ENCODE assay signal across 18 cellular contexts in the genomic region with DNA sequence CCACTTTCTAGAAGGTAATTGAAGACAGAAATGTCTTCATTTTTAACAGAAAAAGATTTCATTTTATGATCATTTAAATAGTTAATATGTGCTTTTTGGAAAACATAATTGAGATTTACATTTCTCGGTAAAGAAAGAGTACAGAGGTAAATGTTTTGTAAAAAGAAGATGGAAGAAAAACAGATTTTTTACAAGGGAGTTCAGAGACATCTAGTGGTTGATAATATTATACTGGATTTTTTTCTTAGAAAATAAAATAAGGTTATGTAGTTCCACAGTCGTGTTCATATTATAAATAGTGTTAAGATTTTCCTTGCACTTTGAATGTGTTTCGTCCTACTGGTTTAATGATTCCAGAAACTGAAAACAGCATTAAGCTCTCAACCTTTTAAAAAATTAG.
DNase-seq lines count a peak whose midpoint lies in the region; ATAC-seq and TF ChIP-seq lines count a peak whose summit lies in the region.
"Had no signal": no experiment of that assay in that cellular context is flagged by ENCODE, and none has a peak within 500 bp of the region (broad histone marks: within the 10 kb centered on the region; RNA-seq: fewer than 3 reads in every experiment).

No MANE protein-coding gene starts in this region.

- H3K27me3 ChIP-seq in AG04450 (ENCODE audit: control insufficient read depth, insufficient read depth, low read length) (no peaks in the 10 kb centered on the region), kidney epithelial cell (ENCODE audit: control insufficient read depth, insufficient read depth, low read length) (no peaks in the 10 kb centered on the region), gastroesophageal sphincter (no peaks in the 10 kb centered on the region)
- H3K27me3 ChIP-seq: SJSA1, vagina had no signal

- no peak for TF ChIP-seq POLR2A in gastroesophageal sphincter (IDR thresholded peaks at IDR 0.05)

- WGBS in gastroesophageal sphincter (ENCODE audit: low coverage in 1 of 2), 2 donors = 18 to 25% methylated on average over 3 of the region's 3 CpGs

- DNase-seq in AG04450 (ENCODE audit: low read depth, low spot score) (no peak), kidney epithelial cell (ENCODE audit: low read depth) (no peak)
- DNase-seq: activated effector memory CD4-positive, alpha-beta T cell treated with anti-CD3 and anti-CD28 coated beads, Interleukin-2, amount 50 U/mL, for 16 hours; effector CD4-positive, alpha-beta T cell; IMR-90; NCI-H146; right cardiac atrium; stimulated activated CD4-positive, alpha-beta T cell treated with anti-CD3 and anti-CD28 coated beads, Interleukin-4, amount 100 ng/mL, for 4 hours had no signal

- no peak overlapping the region for H3K4me3 ChIP-seq in AG04450 (ENCODE audit: low read depth, low read length)
- no peak overlapping the region for H3K4me3 ChIP-seq in HEK293 (ENCODE audit: low read depth, low read length)
- H3K4me3 ChIP-seq in kidney epithelial cell (ENCODE audit: low read depth, low read length) = no peak overlapping the region
- H3K4me3 ChIP-seq in gastroesophageal sphincter = no peak overlapping the region
- H3K4me3 ChIP-seq: BLaER1 treated with 17β-estradiol and CSF1 and Interleukin-3, amounts not matched to agents 10 nM and 100 nM; SJSA1; vagina had no signal

- ATAC-seq in HG02870 (IDR thresholded peaks at IDR 0.05; ENCODE audit: unreplicated experiment) = no peak
- ATAC-seq in GM19023 (IDR thresholded peaks at IDR 0.05; ENCODE audit: unreplicated experiment) = no peak
- ATAC-seq in gastroesophageal sphincter = no peak
- no peak for ATAC-seq in GM18520 (IDR thresholded peaks at IDR 0.05; ENCODE audit: unreplicated experiment)
- ATAC-seq: right cardiac atrium; stimulated activated effector memory CD8-positive, alpha-beta T cell treated with anti-CD3 and anti-CD28 coated beads, Interleukin-12 subunit alpha, Interleukin-12 subunit beta, amount 100 ng/mL, for 72 hours had no signal

- H3K4me1 ChIP-seq in HEK293 (ENCODE audit: control insufficient read depth, insufficient read depth, low read length) (no peaks in the 10 kb centered on the region), gastroesophageal sphincter (no peaks in the 10 kb centered on the region)
- H3K4me1 ChIP-seq: BLaER1 treated with 17β-estradiol and CSF1 and Interleukin-3, amounts not matched to agents 10 nM and 100 nM; SJSA1; vagina had no signal

- H3K27ac ChIP-seq in AG04450 (ENCODE audit: low read depth, low read length) (no peak overlapping the region), HEK293 (ENCODE audit: extremely low read depth, low read depth, low read length) (no peak overlapping the region), VCaP (no peak overlapping the region), gastroesophageal sphincter (peak overlapping the region in 2 of 4 donors; percentile 8 to 41)
- H3K27ac ChIP-seq: BLaER1 treated with 17β-estradiol and CSF1 and Interleukin-3, amounts not matched to agents 10 nM and 100 nM; SJSA1; vagina had no signal

- no peak for TF ChIP-seq EP300 in gastroesophageal sphincter (IDR thresholded peaks at IDR 0.05)

- CTCF ChIA-PET in AG04450 (lab: Charles Lee) = no interaction called here
- CTCF ChIA-PET in HEK293 (lab: Yijun Ruan, JAX) = interaction anchor here (0.6 to 1.3 kb wide), 3 partner anchors 9 to 16 kb away, joined by 4 to 5 read pairs (median 4); no protein-coding TSS in a partner anchor

- TF ChIP-seq CTCF in AG04450 (IDR thresholded peaks at IDR 0.05; ENCODE audit: low read depth, low read length) = peak; percentile 27
- TF ChIP-seq CTCF in HEK293 (tag by site-specific recombination; IDR thresholded peaks at IDR 0.05) = no peak
- TF ChIP-seq CTCF in VCaP (conservative IDR thresholded peaks at IDR 0.05) = peak; percentile 59
- peak; percentile 22 for TF ChIP-seq CTCF in kidney epithelial cell (IDR thresholded peaks at IDR 0.05; ENCODE audit: insufficient read depth, low read length, poor library complexity, severe bottlenecking)
- peak in 2 of 4 experiments; percentile 14 to 37 for TF ChIP-seq CTCF in gastroesophageal sphincter (IDR thresholded peaks at IDR 0.05)

- H3K9me3 ChIP-seq in AG04450 (ENCODE audit: control insufficient read depth, insufficient read depth, low read length) (no peaks in the 10 kb centered on the region), HEK293 (ENCODE audit: control insufficient read depth, insufficient read depth, low read depth, low read length) (no peaks in the 10 kb centered on the region), gastroesophageal sphincter (no peaks in the 10 kb centered on the region)
- H3K9me3 ChIP-seq: BLaER1 treated with 17β-estradiol and CSF1 and Interleukin-3, amounts not matched to agents 10 nM and 100 nM; SJSA1; vagina had no signal

- POLR2A ChIA-PET in AG04450 (lab: Yijun Ruan, JAX) (no interaction called here), HEK293 (lab: Yijun Ruan, JAX) (no interaction called here)

- H3K36me3 ChIP-seq in HEK293 (ENCODE audit: control insufficient read depth in 2 of 2, insufficient read depth in 1 of 2, low read length in 2 of 2) = peaks cover 30 to 35% of the 10 kb centered on the region in 2 experiments
- no peaks in the 10 kb centered on the region for H3K36me3 ChIP-seq in kidney epithelial cell (ENCODE audit: control insufficient read depth, insufficient read depth, low read length)
- peaks cover 0 to 33% of the 10 kb centered on the region in 2 donors for H3K36me3 ChIP-seq in gastroesophageal sphincter
- H3K36me3 ChIP-seq: BLaER1 treated with 17β-estradiol and CSF1 and Interleukin-3, amounts not matched to agents 10 nM and 100 nM; vagina had no signal

TF ChIP-seq in HEK293, 187 proteins besides CTCF, POLR2A, EP300 and RAD21:
- TF ChIP-seq GLIS1 (tag by site-specific recombination; IDR thresholded peaks at IDR 0.05) (no peak), ZNF223 (tag by site-specific recombination; IDR thresholded peaks at IDR 0.05) (no peak), TRIM28 (IDR thresholded peaks at IDR 0.05; ENCODE audit: borderline replicate concordance, low read length) (no peak), ZNF654 (tag by site-specific recombination; IDR thresholded peaks at IDR 0.05; ENCODE audit: low read depth) (peak; percentile 41), ZNF214 (tag by site-specific recombination; IDR thresholded peaks at IDR 0.05; ENCODE audit: borderline replicate concordance) (no peak)
- TF ChIP-seq, protein P1, sequence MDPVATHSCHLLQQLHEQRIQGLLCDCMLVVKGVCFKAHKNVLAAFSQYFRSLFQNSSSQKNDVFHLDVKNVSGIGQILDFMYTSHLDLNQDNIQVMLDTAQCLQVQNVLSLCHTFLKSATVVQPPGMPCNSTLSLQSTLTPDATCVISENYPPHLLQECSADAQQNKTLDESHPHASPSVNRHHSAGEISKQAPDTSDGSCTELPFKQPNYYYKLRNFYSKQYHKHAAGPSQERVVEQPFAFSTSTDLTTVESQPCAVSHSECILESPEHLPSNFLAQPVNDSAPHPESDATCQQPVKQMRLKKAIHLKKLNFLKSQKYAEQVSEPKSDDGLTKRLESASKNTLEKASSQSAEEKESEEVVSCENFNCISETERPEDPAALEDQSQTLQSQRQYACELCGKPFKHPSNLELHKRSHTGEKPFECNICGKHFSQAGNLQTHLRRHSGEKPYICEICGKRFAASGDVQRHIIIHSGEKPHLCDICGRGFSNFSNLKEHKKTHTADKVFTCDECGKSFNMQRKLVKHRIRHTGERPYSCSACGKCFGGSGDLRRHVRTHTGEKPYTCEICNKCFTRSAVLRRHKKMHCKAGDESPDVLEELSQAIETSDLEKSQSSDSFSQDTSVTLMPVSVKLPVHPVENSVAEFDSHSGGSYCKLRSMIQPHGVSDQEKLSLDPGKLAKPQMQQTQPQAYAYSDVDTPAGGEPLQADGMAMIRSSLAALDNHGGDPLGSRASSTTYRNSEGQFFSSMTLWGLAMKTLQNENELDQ (tag by site-specific recombination; IDR thresholded peaks at IDR 0.05; ENCODE audit: low read depth) = no peak
TF ChIP-seq in HEK293: peak in this region for 1.
